In the genomic region with DNA sequence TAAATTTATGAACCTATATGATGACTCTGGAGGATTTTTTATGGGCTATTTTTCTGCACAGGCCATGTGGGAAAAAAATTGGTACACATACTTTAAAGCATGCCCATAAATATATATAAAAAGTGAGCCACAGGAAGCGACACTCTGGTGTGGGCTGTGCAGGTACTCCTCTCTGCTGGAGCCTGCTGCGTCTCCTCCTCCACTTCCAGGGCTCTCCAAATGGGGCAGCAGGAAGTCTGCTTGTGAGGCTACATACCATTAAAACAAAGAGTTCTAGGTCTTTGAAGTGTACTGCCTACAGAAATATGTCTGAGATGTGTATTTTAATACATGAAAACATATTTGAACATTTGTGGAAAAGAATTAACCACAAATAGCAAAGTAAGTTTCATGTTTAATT, we compare ENCODE assay signal across 34 cellular contexts.
"Had no signal": no experiment of that assay in that cellular context is flagged by ENCODE, and none has a peak within 500 bp of the region (broad histone marks: within the 10 kb centered on the region; RNA-seq: fewer than 3 reads in every experiment).

No MANE protein-coding gene starts in this region.

- H3K36me3 ChIP-seq: adrenal gland, MG63, Peyer's patch had no signal

- H3K27ac Mint-ChIP-seq: activated B cell treated with CpG ODN at 0.5 μM for 24 hours; activated CD4-positive, alpha-beta memory T cell treated with anti-CD3 and anti-CD28 coated beads for 36 hours; activated naive CD4-positive, alpha-beta T cell treated with anti-CD3 and anti-CD28 coated beads for 36 hours; activated naive CD4-positive, alpha-beta T cell treated with anti-CD3 and anti-CD28 coated beads, Interleukin-2, amount 50 U/mL, for 72 hours; activated T-helper 1 cell treated with anti-CD3 and anti-CD28 coated beads, Interleukin-12 subunit alpha, Interleukin-12 subunit beta, Interleukin-2, Interleukin-4 antibody, amounts not matched to agents 30 ng/mL and 10 ng/mL and 1 ng/mL, durations not matched to agents 14 hours and 24 hours and 36 hours; brain; IgD-negative memory B cell; T-helper 2 cell treated with Interferon-gamma antibody and Interleukin-4, amounts not matched to agents 5 μg/mL and 100 μg/mL, for 36 hours had no signal

- H3K27me3 ChIP-seq: adrenal gland, MG63, Peyer's patch had no signal

- ATAC-seq: activated naive CD4-positive, alpha-beta T cell treated with anti-CD3 and anti-CD28 coated beads, Interleukin-2, amount 50 U/mL, for 72 hours; activated T-cell treated with anti-CD3 and anti-CD28 coated beads, Interleukin-2, amount 50 U/mL, for 4 hours; PC-3 had no signal

- H3K36me3 Mint-ChIP-seq: activated CD4-positive, alpha-beta memory T cell treated with anti-CD3 and anti-CD28 coated beads for 36 hours; activated naive CD4-positive, alpha-beta T cell treated with anti-CD3 and anti-CD28 coated beads, Interleukin-2, amount 50 U/mL, for 72 hours; brain; IgD-negative memory B cell had no signal

- H3K27me3 Mint-ChIP-seq: activated B cell treated with CpG ODN at 0.5 μM for 24 hours; activated CD4-positive, alpha-beta memory T cell treated with anti-CD3 and anti-CD28 coated beads for 36 hours; brain had no signal

- DNase-seq: activated B cell treated with CpG ODN at 0.5 μM for 24 hours; activated CD4-positive, alpha-beta memory T cell treated with anti-CD3 and anti-CD28 coated beads for 36 hours; activated CD4-positive, alpha-beta T cell treated with anti-CD3 and anti-CD28 coated beads for 4 hours; activated CD4-positive, alpha-beta T cell treated with anti-CD3 and anti-CD28 coated beads, Interleukin-2, amount 50 U/mL, for 1 hour; activated CD4-positive, CD25-positive, alpha-beta regulatory T cell treated with anti-CD3 and anti-CD28 coated beads, Interleukin-2, amount 50 U/mL, for 72 hours; activated CD8-positive, alpha-beta memory T cell treated with anti-CD3 and anti-CD28 coated beads, Interleukin-2, amount 50 U/mL, for 4 hours; activated gamma-delta T cell treated with Interleukin-2 at 50 U/mL for 16 hours; activated naive CD4-positive, alpha-beta T cell treated with anti-CD3 and anti-CD28 coated beads for 36 hours; activated T-cell treated with anti-CD3 and anti-CD28 coated beads for 4 hours; activated T-cell treated with anti-CD3 and anti-CD28 coated beads, Interleukin-2, amount 50 U/mL, for 4 hours; adrenal gland; caudate nucleus; cerebellar nuclear complex; Karpas-422; KBM-7; MG63; NCI-H1048; NCI-H1105 treated with DMSO at 0.1 percent for 48 hours; NCI-H1436; NCI-H1694; NCI-H2029; NCI-H2107; NCI-H226; NCI-H446 treated with DMSO at 0.1 percent for 48 hours; NCI-H524; PC-3; Peyer's patch; RPMI8226; SW 1271 had no signal

- H3K9me3 ChIP-seq: adrenal gland, MG63, Peyer's patch had no signal

- H3K27ac ChIP-seq: adrenal gland, Peyer's patch had no signal

- H3K4me3 ChIP-seq: adrenal gland, MG63, Peyer's patch had no signal

- H3K4me1 ChIP-seq: adrenal gland, Peyer's patch had no signal

- H3K4me3 Mint-ChIP-seq: activated B cell treated with CpG ODN at 0.5 μM for 24 hours; activated CD4-positive, alpha-beta memory T cell treated with anti-CD3 and anti-CD28 coated beads for 36 hours; activated naive CD4-positive, alpha-beta T cell treated with anti-CD3 and anti-CD28 coated beads for 36 hours; activated T-cell treated with anti-CD3 and anti-CD28 coated beads, Interleukin-2, amount 50 U/mL, for 4 hours; activated T-helper 1 cell treated with anti-CD3 and anti-CD28 coated beads, Interleukin-12 subunit alpha, Interleukin-12 subunit beta, Interleukin-2, Interleukin-4 antibody, amounts not matched to agents 30 ng/mL and 10 ng/mL and 1 ng/mL, durations not matched to agents 14 hours and 24 hours and 36 hours; brain; IgD-negative memory B cell; T-helper 2 cell treated with Interferon-gamma antibody and Interleukin-4, amounts not matched to agents 5 μg/mL and 100 μg/mL, for 36 hours had no signal
